ENCODE assay signal across 20 cellular contexts in genomic region chr2:216030210-216030609, GRCh38. TPM values are rescaled to one million over a fixed set of nuclear protein-coding genes. Genes with fewer than 3 reads are reported as not detected.
"Had no signal": no experiment of that assay in that cellular context is flagged by ENCODE, and none has a peak within 500 bp of the region (broad histone marks: within the 10 kb centered on the region; RNA-seq: fewer than 3 reads in every experiment).

No MANE protein-coding gene starts in this region.

- H3K27ac Mint-ChIP-seq: activated B cell treated with CpG ODN at 0.5 μM for 24 hours; progenitor cell of endocrine pancreas; stimulated activated naive CD8-positive, alpha-beta T cell treated with anti-CD3 and anti-CD28 coated beads, Interleukin-15, Interleukin-2, amounts not matched to agents 100 ng/mL and 50 ng/mL, for 24 hours; type B pancreatic cell had no signal

- H3K4me3 Mint-ChIP-seq: activated B cell treated with CpG ODN at 0.5 μM for 24 hours; stimulated activated naive CD8-positive, alpha-beta T cell treated with anti-CD3 and anti-CD28 coated beads, Interleukin-15, Interleukin-2, amounts not matched to agents 100 ng/mL and 50 ng/mL, for 24 hours; type B pancreatic cell had no signal

- H3K9me3 ChIP-seq: gastroesophageal sphincter, left ventricle myocardium inferior, mucosa of descending colon, ovary, right lobe of liver, thoracic aorta, uterus had no signal

- DNase-seq: activated B cell treated with CpG ODN at 0.5 μM for 24 hours; activated CD4-positive, alpha-beta T cell treated with anti-CD3 and anti-CD28 coated beads, Interleukin-2, amount 50 U/mL, for 4 hours; activated gamma-delta T cell treated with Interleukin-2 at 50 U/mL for 16 hours; activated naive CD4-positive, alpha-beta T cell treated with anti-CD3 and anti-CD28 coated beads, Interleukin-2, amount 50 U/mL, for 16 hours; caudate nucleus; cortex of kidney; islet precursor cell; left ventricle myocardium inferior; mucosa of descending colon; ovary; right lobe of liver; stimulated activated CD4-positive, alpha-beta T cell treated with anti-CD3 and anti-CD28 coated beads, Interleukin-2, amount 100 ng/mL, for 48 hours; uterus had no signal

- H3K36me3 ChIP-seq: ovary, thoracic aorta, uterus had no signal

- H3K4me1 ChIP-seq: gastroesophageal sphincter, left ventricle myocardium inferior, right lobe of liver, uterus had no signal

- ATAC-seq: gastroesophageal sphincter, mucosa of descending colon, right lobe of liver had no signal

- H3K27me3 ChIP-seq: gastroesophageal sphincter, hepatocyte, ovary, right lobe of liver, uterus had no signal

- H3K4me3 ChIP-seq: gastroesophageal sphincter, hepatocyte, left ventricle myocardium inferior, lung, mucosa of descending colon, ovary, right lobe of liver, thoracic aorta, uterus had no signal

- H3K27ac ChIP-seq: gastroesophageal sphincter, hepatocyte, left ventricle myocardium inferior, ovary, right lobe of liver, thoracic aorta, uterus had no signal

- H3K9me3 Mint-ChIP-seq: activated B cell treated with CpG ODN at 0.5 μM for 24 hours; stimulated activated naive CD8-positive, alpha-beta T cell treated with anti-CD3 and anti-CD28 coated beads, Interleukin-15, Interleukin-2, amounts not matched to agents 100 ng/mL and 50 ng/mL, for 24 hours; type B pancreatic cell had no signal

- H3K27me3 Mint-ChIP-seq: activated B cell treated with CpG ODN at 0.5 μM for 24 hours; progenitor cell of endocrine pancreas; stimulated activated naive CD8-positive, alpha-beta T cell treated with anti-CD3 and anti-CD28 coated beads, Interleukin-15, Interleukin-2, amounts not matched to agents 100 ng/mL and 50 ng/mL, for 24 hours; type B pancreatic cell had no signal

RNA-seq across cellular contexts. Expression of gene TMEM169, which starts 51.5 kb away (rescaled TPM):
- total RNA-seq: thoracic aorta had no signal
